ENCODE assay signal across 29 cellular contexts in the genomic region with DNA sequence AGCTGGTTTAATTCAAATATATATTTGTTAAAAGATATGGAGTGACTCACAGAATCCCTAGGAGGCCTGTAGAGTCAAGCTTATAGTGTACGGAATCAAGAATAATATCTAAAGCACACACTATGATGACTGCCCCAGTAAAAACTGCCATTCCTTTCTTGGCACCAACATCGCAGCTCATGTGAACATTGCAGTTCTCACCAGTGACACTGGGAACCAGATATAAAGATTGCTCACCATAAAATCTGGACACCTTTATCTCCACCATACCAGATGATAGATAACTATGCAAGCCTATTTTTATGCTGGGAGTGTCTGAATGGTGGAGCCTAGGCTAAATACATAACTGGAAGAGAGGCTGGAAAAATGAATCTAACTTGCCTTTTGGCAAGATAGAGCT.
"Had no signal": no experiment of that assay in that cellular context is flagged by ENCODE, and none has a peak within 500 bp of the region (broad histone marks: within the 10 kb centered on the region; RNA-seq: fewer than 3 reads in every experiment).

No MANE protein-coding gene starts in this region.

- H3K79me2 ChIP-seq: hepatocyte had no signal

- H3K4me3 ChIP-seq: colonic mucosa, hepatocyte, lower lobe of right lung, psoas muscle, sigmoid colon, skin epidermis, spleen, thoracic aorta, tibial nerve, upper lobe of right lung, uterus had no signal

- H3K4me2 ChIP-seq: hepatocyte had no signal

- H3K4me1 Mint-ChIP-seq: natural killer cell; stimulated activated memory B cell treated with anti-CD40 and anti-IgM and Interleukin-4, amounts not matched to agents 10 μg/mL and 1 μg/mL and 100 μg/mL, for 72 hours had no signal

- H3K4me3 Mint-ChIP-seq: dendritic cell treated with granulocyte-macrophage colony-stimulating factor and Interleukin-4, amounts not matched to agents 40 ng/mL and 50 ng/mL, for 4 days; endodermal cell; natural killer cell; stimulated activated memory B cell treated with anti-CD40 and anti-IgM and Interleukin-4, amounts not matched to agents 10 μg/mL and 1 μg/mL and 100 μg/mL, for 72 hours had no signal

- H3K9me3 ChIP-seq: colonic mucosa, lower lobe of right lung, neutrophil, psoas muscle, sigmoid colon, thoracic aorta, tibial nerve, upper lobe of right lung, uterus had no signal

- H3K27me3 Mint-ChIP-seq: dendritic cell treated with granulocyte-macrophage colony-stimulating factor and Interleukin-4, amounts not matched to agents 40 ng/mL and 50 ng/mL, for 4 days; stimulated activated memory B cell treated with anti-CD40 and anti-IgM and Interleukin-4, amounts not matched to agents 10 μg/mL and 1 μg/mL and 100 μg/mL, for 72 hours had no signal

- H3K27ac Mint-ChIP-seq: dendritic cell treated with granulocyte-macrophage colony-stimulating factor and Interleukin-4, amounts not matched to agents 40 ng/mL and 50 ng/mL, for 4 days; endodermal cell; natural killer cell; stimulated activated memory B cell treated with anti-CD40 and anti-IgM and Interleukin-4, amounts not matched to agents 10 μg/mL and 1 μg/mL and 100 μg/mL, for 72 hours had no signal

- H3K36me3 Mint-ChIP-seq: natural killer cell; stimulated activated memory B cell treated with anti-CD40 and anti-IgM and Interleukin-4, amounts not matched to agents 10 μg/mL and 1 μg/mL and 100 μg/mL, for 72 hours had no signal

- H3K36me3 ChIP-seq: colonic mucosa, lower lobe of right lung, neutrophil, sigmoid colon, spleen, thoracic aorta, tibial nerve, upper lobe of right lung, uterus had no signal

- DNase-seq: central memory CD4-positive, alpha-beta T cell; colonic mucosa; effector CD8-positive, alpha-beta T cell; endodermal cell; head of caudate nucleus; left cardiac atrium; left ventricle myocardium superior; lower lobe of right lung; natural killer cell; posterior cingulate gyrus; psoas muscle; right cardiac atrium; sigmoid colon; spleen; stimulated activated CD4-positive, alpha-beta T cell treated with anti-CD3 and anti-CD28 coated beads, Interleukin-4, amount 100 ng/mL, for 4 hours; stimulated activated naive CD8-positive, alpha-beta T cell treated with anti-CD3 and anti-CD28 coated beads, Interleukin-15, Interleukin-2, amounts not matched to agents 100 U/mL and 50 U/mL, for 24 hours; upper lobe of right lung; uterus had no signal

- H3K27me3 ChIP-seq: colonic mucosa, hepatocyte, neutrophil, sigmoid colon, spleen, tibial nerve, upper lobe of right lung, uterus had no signal

- H3K27ac ChIP-seq: colonic mucosa, epithelial cell of prostate, hepatocyte, lower lobe of right lung, neutrophil, psoas muscle, sigmoid colon, skin epidermis, spleen, thoracic aorta, tibial nerve, upper lobe of right lung, uterus had no signal

- FAIRE-seq: frontal cortex, islet of Langerhans had no signal

- H3K4me1 ChIP-seq: colonic mucosa, lower lobe of right lung, psoas muscle, spleen, tibial nerve, upper lobe of right lung, uterus had no signal

- H2AFZ ChIP-seq: hepatocyte had no signal

- ATAC-seq: esophagus mucosa; left cardiac atrium; left ventricle myocardium superior; lower lobe of right lung; natural killer cell; psoas muscle; right cardiac atrium; stimulated activated memory B cell treated with anti-CD40 and anti-IgM and Interleukin-4, amounts not matched to agents 10 μg/mL and 1 μg/mL and 100 μg/mL, for 72 hours; stimulated activated naive CD8-positive, alpha-beta T cell treated with anti-CD3 and anti-CD28 coated beads, Interleukin-15, Interleukin-2, amounts not matched to agents 100 U/mL and 50 U/mL, for 24 hours; upper lobe of right lung had no signal
